Comparison of ENCODE assay signal across 18 cellular contexts in genomic region chr5:149127394-149127955, GRCh38. TPM values are rescaled to one million over a fixed set of nuclear protein-coding genes. Genes with fewer than 3 reads are reported as not detected.
"Had no signal": no experiment of that assay in that cellular context is flagged by ENCODE, and none has a peak within 500 bp of the region (broad histone marks: within the 10 kb centered on the region; RNA-seq: fewer than 3 reads in every experiment).

No MANE protein-coding gene starts in this region.

- H3K27ac ChIP-seq: cardiac muscle cell, foreskin keratinocyte, hepatocyte, lower lobe of right lung, tibial artery, vagina had no signal

- H3K9me3 Mint-ChIP-seq: activated naive CD4-positive, alpha-beta T cell treated with anti-CD3 and anti-CD28 coated beads, Interleukin-2, amount 50 U/mL, for 24 hours; dendritic cell treated with granulocyte-macrophage colony-stimulating factor and Interleukin-4, amounts not matched to agents 40 ng/mL and 50 ng/mL, for 4 days; nephron had no signal

- DNase-seq: activated CD4-positive, alpha-beta T cell treated with anti-CD3 and anti-CD28 coated beads, Interleukin-2, amount 50 U/mL, for 1 hour; activated CD4-positive, CD25-positive, alpha-beta regulatory T cell treated with anti-CD3 and anti-CD28 coated beads, Interleukin-2, amount 50 U/mL, for 72 hours; activated CD8-positive, alpha-beta memory T cell treated with anti-CD3 and anti-CD28 coated beads, Interleukin-2, amount 50 U/mL, for 48 hours; activated effector memory CD4-positive, alpha-beta T cell treated with Interleukin-2 at 50 U/mL for 16 hours; effector CD8-positive, alpha-beta T cell; lower lobe of right lung; stimulated activated CD4-positive, alpha-beta T cell treated with anti-CD3 and anti-CD28 coated beads, Interleukin-12 subunit alpha, Interleukin-12 subunit beta, amount 100 ng/mL, for 4 hours; stimulated activated CD4-positive, alpha-beta T cell treated with anti-CD3 and anti-CD28 coated beads, Interleukin-1b, Interleukin-23, amount 100 ng/mL, for 48 hours; stimulated activated naive CD4-positive, alpha-beta T cell; tibial artery had no signal

- H3K27me3 Mint-ChIP-seq: dendritic cell treated with granulocyte-macrophage colony-stimulating factor and Interleukin-4, amounts not matched to agents 40 ng/mL and 50 ng/mL, for 4 days had no signal

- H3K4me3 ChIP-seq: cardiac muscle cell, hepatocyte, lower lobe of right lung, tibial artery, vagina had no signal

- H3K27ac Mint-ChIP-seq: activated naive CD4-positive, alpha-beta T cell treated with anti-CD3 and anti-CD28 coated beads, Interleukin-2, amount 50 U/mL, for 24 hours; dendritic cell treated with granulocyte-macrophage colony-stimulating factor and Interleukin-4, amounts not matched to agents 40 ng/mL and 50 ng/mL, for 4 days; nephron had no signal

- H3K27me3 ChIP-seq: foreskin keratinocyte, hepatocyte, vagina had no signal

- H3K36me3 ChIP-seq: cardiac muscle cell, lower lobe of right lung, tibial artery, vagina had no signal

- H3K4me1 Mint-ChIP-seq: activated naive CD4-positive, alpha-beta T cell treated with anti-CD3 and anti-CD28 coated beads, Interleukin-2, amount 50 U/mL, for 24 hours had no signal

- H3K4me3 Mint-ChIP-seq: activated naive CD4-positive, alpha-beta T cell treated with anti-CD3 and anti-CD28 coated beads, Interleukin-2, amount 50 U/mL, for 24 hours; dendritic cell treated with granulocyte-macrophage colony-stimulating factor and Interleukin-4, amounts not matched to agents 40 ng/mL and 50 ng/mL, for 4 days; nephron had no signal

- H3K36me3 Mint-ChIP-seq: activated naive CD4-positive, alpha-beta T cell treated with anti-CD3 and anti-CD28 coated beads, Interleukin-2, amount 50 U/mL, for 24 hours had no signal

- H3K9me3 ChIP-seq: lower lobe of right lung, vagina had no signal

- H3K4me1 ChIP-seq: tibial artery, vagina had no signal

RNA-seq across cellular contexts. Expression of gene ABLIM3, which starts 13.8 kb away (rescaled TPM):
- total RNA-seq: T-helper 1 cell treated with Interleukin-12 subunit alpha and Interleukin-12 subunit beta and Interleukin-4 antibody, amounts not matched to agents 30 ng/mL and 1 ng/mL, for 36 hours had no signal
